ENCODE assay signal across 8 cellular contexts in the genomic region with DNA sequence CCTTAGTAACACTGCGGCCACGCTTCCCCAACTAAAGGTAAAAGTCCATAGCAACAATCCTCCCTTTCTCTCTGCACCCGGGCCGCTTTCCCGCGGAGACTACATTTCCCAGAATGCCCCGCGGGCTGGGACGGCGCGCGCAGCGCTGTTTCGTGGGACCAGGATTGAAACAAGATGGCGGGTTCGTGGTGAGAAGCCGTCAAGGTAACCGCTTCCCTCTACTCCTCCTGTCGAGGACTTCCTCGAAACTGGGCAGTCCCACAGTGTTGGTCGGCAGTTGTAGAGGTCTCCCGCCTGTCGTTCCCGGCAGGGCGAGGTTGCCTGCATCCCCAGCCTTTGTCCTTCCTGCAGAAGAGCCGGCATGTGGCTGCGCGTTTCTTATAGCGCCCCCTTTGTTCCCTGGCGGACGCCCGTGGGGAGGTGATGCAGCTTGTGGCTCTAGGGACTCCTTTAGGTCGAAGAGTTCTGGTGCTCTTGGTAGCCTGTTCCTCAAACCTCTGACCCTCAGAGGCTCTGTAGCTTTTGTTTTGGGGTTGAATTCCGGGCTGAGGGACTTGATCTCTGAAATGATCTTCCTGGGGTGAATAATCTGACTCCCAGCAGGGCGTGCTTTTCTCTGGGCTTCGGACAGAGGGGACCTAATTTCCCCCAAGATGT. TPM values are rescaled to one million over a fixed set of nuclear protein-coding genes. Genes with fewer than 3 reads are reported as not detected.
DNase-seq lines count a peak whose midpoint lies in the region; ATAC-seq, FAIRE-seq and TF ChIP-seq lines count a peak whose summit lies in the region.

A gene (plus strand): TSS at position 164 of the 657 bp plus-strand sequence. CDS start 1,772 bp downstream, outside the sequence.

- peak within 1 kb of the TSS; percentile 87 to 96 for H3K4me3 ChIP-seq in kidney (ENCODE audit: low read length in 2 of 2)

- H3K36me3 ChIP-seq in kidney (ENCODE audit: control insufficient read depth in 1 of 2, insufficient read depth in 2 of 2, low read length in 2 of 2), result no peaks in the 10 kb centered on the region

- intact Hi-C loops in kidney (cut with DNase I), result no loop called here

- peak within 1 kb of the TSS; percentile 74 to 85 for H3K27ac ChIP-seq in kidney (ENCODE audit: low read depth in 2 of 2, low read length in 2 of 2)

- peaks cover 6% of the 10 kb centered on the region in 2 donors for H3K4me1 ChIP-seq in kidney (ENCODE audit: control insufficient read depth in 1 of 2, insufficient read depth in 1 of 2, low read depth in 1 of 2, low read length in 2 of 2)

- H3K9me3 ChIP-seq in kidney (ENCODE audit: control insufficient read depth in 1 of 2, low read length in 2 of 2), result no peaks in the 10 kb centered on the region

- peak within 1 kb of the TSS; percentile 77 to 94 for H3K9ac ChIP-seq in kidney (ENCODE audit: low read length in 2 of 2)

- peak; percentile 78 to 91 for DNase-seq in AML-193 (lab: John Stamatoyannopoulos, UW)
- DNase-seq in NCI-H345 treated with DMSO at 0.1 percent for 48 hours (lab: John Stamatoyannopoulos, UW; ENCODE audit: unreplicated experiment), result peak; percentile 69
- DNase-seq in cerebellar cortex (ENCODE audit: low spot score), result peak; percentile 90
- DNase-seq in kidney, result peak; percentile 95
- DNase-seq in stimulated activated CD4-positive, alpha-beta T cell treated with anti-CD3 and anti-CD28 coated beads, Interleukin-15, amount 100 ng/mL, for 24 hours, result peak; percentile 93

- FAIRE-seq in kidney (lab: Jason Lieb, UNC), result no peak

- ATAC-seq in GM19025 (IDR thresholded peaks at IDR 0.05; ENCODE audit: low read depth, unreplicated experiment) (peak; percentile 87), HG03342 (IDR thresholded peaks at IDR 0.05; ENCODE audit: unreplicated experiment) (peak; percentile 89)
- ATAC-seq in activated CD4-positive, CD25-positive, alpha-beta regulatory T cell treated with anti-CD3 and anti-CD28 coated beads, Interleukin-2, amount 50 U/mL, for 24 hours, result peak; percentile 93 to 94

- TF ChIP-seq CTCF in kidney (IDR thresholded peaks at IDR 0.05; ENCODE audit: borderline replicate concordance, extremely low read depth, insufficient read depth), result peak; percentile 58

RNA-seq across cellular contexts. Expression of the gene that starts here (rescaled TPM):
- 66.7 TPM for total RNA-seq in kidney
- 57.6 TPM for polyA plus RNA-seq in kidney (ENCODE audit: insufficient read depth, low read depth, low replicate concordance)

Comparison
In these comparisons a context has a peak if more than half of its experiments do, and no peak if none do; other contexts are left out.
1. Peak in every context shown above with its lines: DNase-seq, ATAC-seq, H3K4me3 ChIP-seq and H3K27ac ChIP-seq.